13 cellular contexts compared by ENCODE assay signal in the genomic region with DNA sequence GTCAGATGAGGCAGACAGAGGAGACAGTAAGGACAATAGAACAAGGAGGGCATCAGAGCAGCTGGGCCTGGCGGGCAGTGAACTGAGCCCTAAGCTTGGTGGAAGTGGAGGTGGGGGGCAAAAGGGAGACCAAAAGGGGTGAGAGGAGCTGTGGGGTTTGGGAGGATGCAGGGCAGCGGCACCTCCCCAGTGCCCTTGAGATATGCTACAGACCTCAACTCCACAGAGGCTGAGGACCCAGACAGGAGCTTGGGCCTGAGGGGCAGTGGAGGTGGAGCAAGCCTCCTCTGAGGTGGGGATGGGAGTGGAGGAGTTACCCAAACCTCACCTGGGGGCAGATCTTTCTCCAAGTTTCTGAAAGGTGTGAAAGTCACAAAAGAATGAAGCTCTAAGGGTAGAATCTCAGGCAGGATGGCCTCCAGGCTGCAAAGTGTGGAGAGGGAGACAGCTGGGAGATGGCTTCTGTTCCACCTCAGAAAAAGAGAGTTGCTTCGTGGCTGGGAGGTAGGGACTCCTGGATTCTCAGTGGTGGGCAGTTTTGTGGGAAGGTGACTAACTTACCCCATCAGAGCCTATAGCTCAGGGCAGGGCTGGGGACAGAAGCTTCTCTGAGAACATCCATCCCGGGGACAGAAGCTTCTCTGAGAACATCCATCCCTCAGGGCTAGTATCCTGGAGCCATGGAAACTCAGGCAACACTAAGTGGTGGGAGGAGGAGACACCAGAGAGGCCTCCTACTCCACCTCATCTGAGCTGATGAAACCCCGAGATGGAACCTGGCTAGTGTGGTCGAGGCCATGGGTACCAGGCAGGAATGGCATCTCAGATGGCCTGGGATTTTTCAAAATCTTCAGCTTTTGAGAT. TPM values are rescaled to one million over a fixed set of nuclear protein-coding genes. Genes with fewer than 3 reads are reported as not detected.
DNase-seq lines count a peak whose midpoint lies in the region; ATAC-seq and TF ChIP-seq lines count a peak whose summit lies in the region.
"Had no signal": no experiment of that assay in that cellular context is flagged by ENCODE, and none has a peak within 500 bp of the region (broad histone marks: within the 10 kb centered on the region; RNA-seq: fewer than 3 reads in every experiment).

No MANE protein-coding gene starts in this region.

- no peak overlapping the region for H2BK5ac ChIP-seq in neuronal stem cell (ENCODE audit: low read length)

- H2AK5ac ChIP-seq in neuronal stem cell (ENCODE audit: low read depth, low read length), result peak overlapping the region; percentile 93

- peak overlapping the region; percentile 8 for H3K18ac ChIP-seq in neuronal stem cell (ENCODE audit: low read length)

- ATAC-seq in HG03378 (IDR thresholded peaks at IDR 0.05; ENCODE audit: unreplicated experiment), result no peak
- ATAC-seq: mucosa of descending colon had no signal

- H3K4me2 ChIP-seq in neuronal stem cell (ENCODE audit: insufficient read depth, low read length, poor library complexity, severe bottlenecking), result no peak overlapping the region

- no peak for TF ChIP-seq CTCF in brain (conservative IDR thresholded peaks at IDR 0.05)

- no peak overlapping the region for H2BK15ac ChIP-seq in neuronal stem cell (ENCODE audit: low read length)

- peak overlapping the region; percentile 54 for H3K4me3 Mint-ChIP-seq in T-helper 1 cell treated with Interleukin-12 subunit alpha and Interleukin-12 subunit beta and Interleukin-4 antibody, amounts not matched to agents 30 μg/mL and 1 μg/mL, for 36 hours
- peak overlapping the region; percentile 33 to 77 (median 56) for H3K4me3 Mint-ChIP-seq in brain

- H3K4me1 Mint-ChIP-seq in T-helper 1 cell treated with Interleukin-12 subunit alpha and Interleukin-12 subunit beta and Interleukin-4 antibody, amounts not matched to agents 30 μg/mL and 1 μg/mL, for 36 hours (ENCODE audit: low read depth), result peaks cover 22% of the 10 kb centered on the region
- H3K4me1 Mint-ChIP-seq in brain, result peaks cover 37% of the 10 kb centered on the region

- peaks cover 0 to 6% of the 10 kb centered on the region in 2 donors for H3K36me3 ChIP-seq in neuronal stem cell (replicated peaks in 1 of 2; ENCODE audit: control insufficient read depth in 2 of 2, insufficient read depth in 2 of 2, low read length in 2 of 2)

- no CpG with 5 or more reads among the region's 6 CpGs for WGBS in neuronal stem cell (ENCODE audit: extremely low coverage in 2 of 2, insufficient read length in 2 of 2, insufficient replicate concordance in 1 of 2), 2 donors

- H3K36me3 Mint-ChIP-seq in T-helper 1 cell treated with Interleukin-12 subunit alpha and Interleukin-12 subunit beta and Interleukin-4 antibody, amounts not matched to agents 30 μg/mL and 1 μg/mL, for 36 hours (ENCODE audit: low read depth), result peaks cover 6% of the 10 kb centered on the region
- peaks cover 6% of the 10 kb centered on the region for H3K36me3 Mint-ChIP-seq in brain

- no peaks in the 10 kb centered on the region for H3K9me3 Mint-ChIP-seq in T-helper 1 cell treated with Interleukin-12 subunit alpha and Interleukin-12 subunit beta and Interleukin-4 antibody, amounts not matched to agents 30 μg/mL and 1 μg/mL, for 36 hours
- H3K9me3 Mint-ChIP-seq in brain, result no peaks in the 10 kb centered on the region

- no peak overlapping the region for H2BK12ac ChIP-seq in neuronal stem cell (ENCODE audit: low read length)

- peaks cover 10% of the 10 kb centered on the region for H3K79me1 ChIP-seq in neuronal stem cell (ENCODE audit: low read depth, low read length)

- no peak overlapping the region for H3K4me3 ChIP-seq in neuronal stem cell (ENCODE audit: low read length in 2 of 2)
- H3K4me3 ChIP-seq: mucosa of descending colon had no signal

- H3K27ac ChIP-seq in neuronal stem cell (replicated peaks; ENCODE audit: low read length), result no peak overlapping the region
- H3K27ac ChIP-seq: KMS-11 had no signal

- H3K9me3 ChIP-seq in neuronal stem cell (replicated peaks in 1 of 2; ENCODE audit: control insufficient read depth in 2 of 2, insufficient read depth in 1 of 2, low read depth in 1 of 2, low read length in 2 of 2), result no peaks in the 10 kb centered on the region
- H3K9me3 ChIP-seq: mucosa of descending colon had no signal

- H3K23ac ChIP-seq in neuronal stem cell (ENCODE audit: low read depth, low read length, poor library complexity), result peak overlapping the region; percentile 19

- H3K27me3 Mint-ChIP-seq in T-helper 1 cell treated with Interleukin-12 subunit alpha and Interleukin-12 subunit beta and Interleukin-4 antibody, amounts not matched to agents 30 μg/mL and 1 μg/mL, for 36 hours (ENCODE audit: low read depth), result no peaks in the 10 kb centered on the region
- H3K27me3 Mint-ChIP-seq in brain, result peaks cover 24% of the 10 kb centered on the region

- no peak overlapping the region for H2AFZ ChIP-seq in neuronal stem cell (ENCODE audit: low read length)

- H4K91ac ChIP-seq in neuronal stem cell (ENCODE audit: low read depth, low read length, poor library complexity), result no peak overlapping the region

- no peak overlapping the region for H3K9ac ChIP-seq in neuronal stem cell (ENCODE audit: low read depth, low read length, poor library complexity)

- no peak overlapping the region for H3K4ac ChIP-seq in neuronal stem cell (ENCODE audit: low read length)

- DNase-seq in T-helper 1 cell (no peak), HuH-7 (ENCODE audit: low spot score) (peak; percentile 47), neuronal stem cell (ENCODE audit: low spot score) (no peak), NCI-H2227 treated with DMSO at 0.1 percent for 48 hours (lab: John Stamatoyannopoulos, UW) (no peak), COLO829 (ENCODE audit: low spot score) (no peak)
- DNase-seq: activated naive CD4-positive, alpha-beta T cell treated with Interleukin-2 at 50 U/mL for 16 hours; effector memory CD4-positive, alpha-beta T cell; H7 had no signal

- H3K27me3 ChIP-seq in neuronal stem cell (ENCODE audit: control insufficient read depth in 3 of 3, insufficient read depth in 3 of 3, low read depth in 1 of 3, low read length in 3 of 3), result peaks cover 0 to 3% (median 0%) of the 10 kb centered on the region in 3 experiments

- no peak overlapping the region for H2BK120ac ChIP-seq in neuronal stem cell (ENCODE audit: low read depth, low read length)

- H3K14ac ChIP-seq in neuronal stem cell (ENCODE audit: low read length), result no peak overlapping the region

- H3K27ac Mint-ChIP-seq in T-helper 1 cell treated with Interleukin-12 subunit alpha and Interleukin-12 subunit beta and Interleukin-4 antibody, amounts not matched to agents 30 μg/mL and 1 μg/mL, for 36 hours, result peak overlapping the region; percentile 70
- peak overlapping the region in 4 of 5 experiments; percentile 37 to 88 (median 57) for H3K27ac Mint-ChIP-seq in brain

- peaks cover 9 to 11% of the 10 kb centered on the region in 2 donors for H3K4me1 ChIP-seq in neuronal stem cell (ENCODE audit: control insufficient read depth in 2 of 2, insufficient read depth in 1 of 2, low read depth in 1 of 2, low read length in 2 of 2)

- H4K8ac ChIP-seq in neuronal stem cell (ENCODE audit: low read depth, low read length), result no peak overlapping the region

RNA-seq across cellular contexts. Expression of a gene that starts 2.3 kb away (rescaled TPM):
- 61.8 TPM for polyA plus RNA-seq in brain (ENCODE audit: insufficient read depth, low read depth, low replicate concordance)
- 63.5 TPM for polyA plus RNA-seq in neuronal stem cell (2013, experiment 1 of 2)
- polyA plus RNA-seq in neuronal stem cell (2013, experiment 2 of 2), result 65.4 TPM
